16 cellular contexts compared by ENCODE assay signal in the genomic region with DNA sequence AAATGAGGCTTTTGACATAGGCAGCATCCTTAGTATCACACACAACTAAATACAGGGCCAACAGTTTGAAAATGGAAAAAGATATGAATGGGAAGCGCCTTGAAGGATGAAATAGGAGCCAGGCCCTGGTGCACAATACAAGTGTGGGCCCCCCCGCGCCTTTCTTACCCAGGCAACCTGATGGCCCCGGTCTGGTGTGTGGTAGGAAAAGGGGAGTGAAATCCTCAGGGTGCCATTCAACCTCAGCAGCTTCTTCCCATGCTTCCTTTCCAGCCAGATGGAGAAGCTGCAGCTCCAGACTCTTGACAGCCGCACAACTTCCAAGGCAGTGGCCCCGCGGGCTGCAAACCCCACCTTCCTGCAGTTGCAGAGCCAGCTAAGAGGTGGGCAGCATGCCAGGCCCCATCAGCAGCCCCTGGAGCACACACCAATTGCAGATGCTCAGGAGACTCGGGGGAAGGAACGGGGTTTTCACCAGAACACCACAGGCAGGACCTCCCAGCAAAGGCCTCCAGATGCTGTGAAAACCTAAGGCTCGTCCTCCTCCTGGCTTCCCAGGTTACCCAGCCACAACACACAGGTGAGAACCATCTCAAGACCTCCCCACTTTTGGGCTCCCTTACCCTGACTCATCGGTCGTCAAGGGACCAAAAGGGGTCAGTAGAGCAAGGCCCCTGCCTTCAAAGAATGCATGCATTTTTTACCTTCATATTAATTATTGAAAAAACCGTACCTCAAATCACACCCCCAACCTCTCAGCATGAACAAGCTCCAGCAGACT.
DNase-seq lines count a peak whose midpoint lies in the region; ATAC-seq and TF ChIP-seq lines count a peak whose summit lies in the region.
"Had no signal": no experiment of that assay in that cellular context is flagged by ENCODE, and none has a peak within 500 bp of the region (broad histone marks: within the 10 kb centered on the region; RNA-seq: fewer than 3 reads in every experiment).

No MANE protein-coding gene starts in this region.

- H3K27me3 Mint-ChIP-seq in neural crest cell (ENCODE audit: low read depth), result peaks cover 23% of the 10 kb centered on the region

- TF ChIP-seq CTCF in neural crest cell (conservative IDR thresholded peaks at IDR 0.05), result no peak

- peak; percentile 96 for DNase-seq in DMS79 treated with DMSO at 0.1 percent for 48 hours (lab: John Stamatoyannopoulos, UW)
- peak; percentile 74 for DNase-seq in NCI-H1105 (lab: John Stamatoyannopoulos, UW)
- peak; percentile 41 for DNase-seq in UCSD-AML1 (lab: John Stamatoyannopoulos, UW; ENCODE audit: unreplicated experiment)
- no peak for DNase-seq in neural crest cell (ENCODE audit: low read depth, low spot score)
- no peak for DNase-seq in iPS-NIHi11 (ENCODE audit: low spot score)
- DNase-seq in activated effector memory CD4-positive, alpha-beta T cell treated with anti-CD3 and anti-CD28 coated beads, Interleukin-2, amount 50 U/mL, for 16 hours, result no peak
- DNase-seq in NCI-H2196 (lab: John Stamatoyannopoulos, UW; ENCODE audit: unreplicated experiment), result no peak
- DNase-seq: activated effector memory CD4-positive, alpha-beta T cell treated with Interleukin-2 at 50 U/mL for 16 hours; aorta; MG63; NCI-H510A; occipital lobe; PC-9; WERI-Rb-1 had no signal

- peaks cover 39% of the 10 kb centered on the region for H3K4me1 Mint-ChIP-seq in neural crest cell
- H3K4me1 Mint-ChIP-seq: stimulated activated effector memory CD8-positive, alpha-beta T cell treated with anti-CD3 and anti-CD28 coated beads, Interleukin-12 subunit alpha, Interleukin-12 subunit beta, amount 100 ng/mL, for 72 hours had no signal

- H3K9me3 Mint-ChIP-seq in neural crest cell, result no peaks in the 10 kb centered on the region
- H3K9me3 Mint-ChIP-seq: stimulated activated effector memory CD8-positive, alpha-beta T cell treated with anti-CD3 and anti-CD28 coated beads, Interleukin-12 subunit alpha, Interleukin-12 subunit beta, amount 100 ng/mL, for 72 hours had no signal

- ATAC-seq in GM18867 (IDR thresholded peaks at IDR 0.05; ENCODE audit: unreplicated experiment), result no peak
- ATAC-seq: stimulated activated effector memory CD8-positive, alpha-beta T cell treated with anti-CD3 and anti-CD28 coated beads, Interleukin-12 subunit alpha, Interleukin-12 subunit beta, amount 100 ng/mL, for 72 hours had no signal

- H3K36me3 Mint-ChIP-seq in neural crest cell (ENCODE audit: low read depth), result no peaks in the 10 kb centered on the region
- H3K36me3 Mint-ChIP-seq: stimulated activated effector memory CD8-positive, alpha-beta T cell treated with anti-CD3 and anti-CD28 coated beads, Interleukin-12 subunit alpha, Interleukin-12 subunit beta, amount 100 ng/mL, for 72 hours had no signal

- H3K4me3 Mint-ChIP-seq in neural crest cell, result no peak overlapping the region
- H3K4me3 Mint-ChIP-seq: stimulated activated effector memory CD8-positive, alpha-beta T cell treated with anti-CD3 and anti-CD28 coated beads, Interleukin-12 subunit alpha, Interleukin-12 subunit beta, amount 100 ng/mL, for 72 hours had no signal

- H3K27ac Mint-ChIP-seq in neural crest cell (ENCODE audit: unreplicated experiment), result peak overlapping the region; percentile 32
- H3K27ac Mint-ChIP-seq: stimulated activated effector memory CD8-positive, alpha-beta T cell treated with anti-CD3 and anti-CD28 coated beads, Interleukin-12 subunit alpha, Interleukin-12 subunit beta, amount 100 ng/mL, for 72 hours had no signal

Comparison
In these comparisons a context has a peak if more than half of its experiments do, and no peak if none do; other contexts are left out.
1. DNase-seq: peak in DMS79 treated with DMSO at 0.1 percent for 48 hours (single experiment), NCI-H1105 (single experiment) and UCSD-AML1 (single experiment); none in neural crest cell (single experiment), iPS-NIHi11 (single experiment), activated effector memory CD4-positive, alpha-beta T cell treated with anti-CD3 and anti-CD28 coated beads, Interleukin-2, amount 50 U/mL, for 16 hours (single experiment) and NCI-H2196 (single experiment).